Comparison of ENCODE assay signal across 24 cellular contexts in the genomic region with DNA sequence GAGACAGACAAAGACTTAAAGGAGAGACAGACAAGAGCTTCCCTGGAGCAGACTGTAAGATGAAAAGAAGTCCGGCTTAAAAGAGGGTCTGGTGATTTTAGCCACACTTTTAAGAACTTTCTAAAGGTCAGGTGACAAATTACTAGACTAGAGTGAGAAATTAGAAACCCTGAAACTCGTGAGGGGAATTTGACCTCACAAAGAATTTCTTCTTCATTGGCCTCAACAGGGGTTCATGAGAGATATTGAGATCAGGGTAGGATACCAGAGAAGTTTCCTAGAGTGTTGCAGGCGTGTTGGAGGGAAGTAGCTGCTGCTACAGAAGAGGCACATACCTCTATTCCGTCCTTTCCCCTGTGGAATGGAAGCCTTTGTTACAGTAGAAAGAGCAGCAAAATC.
DNase-seq lines count a peak whose midpoint lies in the region; ATAC-seq, FAIRE-seq and TF ChIP-seq lines count a peak whose summit lies in the region.
"Had no signal": no experiment of that assay in that cellular context is flagged by ENCODE, and none has a peak within 500 bp of the region (broad histone marks: within the 10 kb centered on the region; RNA-seq: fewer than 3 reads in every experiment).

No MANE protein-coding gene starts in this region.

- no peak overlapping the region for H3K14ac ChIP-seq in H1 (ENCODE audit: insufficient read length)
- H3K14ac ChIP-seq in neuronal stem cell (ENCODE audit: low read length), result no peak overlapping the region

- H2BK15ac ChIP-seq in H1 (ENCODE audit: low read length) (no peak overlapping the region), neuronal stem cell (ENCODE audit: low read length) (no peak overlapping the region)

- TF ChIP-seq POLR2A in H1 (IDR thresholded peaks at IDR 0.05; ENCODE audit: control extremely low read depth in 1 of 2, low read depth in 2 of 2, low read length in 2 of 2) (no peak), testis (IDR thresholded peaks at IDR 0.05) (no peak)

- no peaks in the 10 kb centered on the region for H3K23me2 ChIP-seq in H1 (ENCODE audit: low read depth, low read length)

- WGBS in H1 (ENCODE audit: extremely low coverage in 1 of 2, insufficient coverage in 1 of 2, insufficient read length in 1 of 2, insufficient replicate concordance in 2 of 2, low coverage in 1 of 2, low lambda C conversion rate in 2 of 2, missing lambda C conversion rate in 1 of 2), 2 experiments, result 88% methylated on average over 4 of the region's 4 CpGs; no CpG with 5 or more reads in 1 of the 2 experiments
- WGBS in neuronal stem cell (ENCODE audit: extremely low coverage in 2 of 2, insufficient read length in 2 of 2, insufficient replicate concordance in 1 of 2), 2 donors, result no CpG with 5 or more reads among the region's 4 CpGs
- WGBS in testis, 2 donors, result 58 to 76% methylated on average over 4 of the region's 4 CpGs
- 42% methylated on average over 4 of the region's 4 CpGs for WGBS in mammary epithelial cell (ENCODE audit: low coverage, missing lambda C conversion rate)

- H3K18ac ChIP-seq in H1 (ENCODE audit: extremely low read depth, low read length) (no peak overlapping the region), neuronal stem cell (ENCODE audit: low read length) (no peak overlapping the region)

- no peaks in the 10 kb centered on the region for H3K36me3 ChIP-seq in H1 (ENCODE audit: control insufficient read depth in 2 of 4, insufficient read depth in 4 of 4, low read length in 3 of 4)
- H3K36me3 ChIP-seq in neuronal stem cell (replicated peaks in 1 of 2; ENCODE audit: control insufficient read depth in 2 of 2, insufficient read depth in 2 of 2, low read length in 2 of 2), result no peaks in the 10 kb centered on the region
- H3K36me3 ChIP-seq in testis (ENCODE audit: low read depth, missing control alignments), result no peaks in the 10 kb centered on the region
- H3K36me3 ChIP-seq in mammary epithelial cell (ENCODE audit: insufficient read depth, low read length), result no peaks in the 10 kb centered on the region
- H3K36me3 ChIP-seq in ascending aorta, result no peaks in the 10 kb centered on the region
- H3K36me3 ChIP-seq: BLaER1 had no signal

- H2AFZ ChIP-seq in H1 (ENCODE audit: low read length) (0 out of 2 replicates have a peak overlapping the region, but pooled peaks have one; percentile 29), neuronal stem cell (ENCODE audit: low read length) (peak overlapping the region; percentile 54), mammary epithelial cell (ENCODE audit: low read depth, low read length) (no peak overlapping the region)
- H2AFZ ChIP-seq: GM23248 had no signal

- TF ChIP-seq CTCF in H1 (IDR thresholded peaks at IDR 0.05; ENCODE audit: control extremely low read depth in 1 of 3, insufficient read depth in 1 of 3, low read depth in 1 of 3, low read length in 3 of 3), result no peak
- TF ChIP-seq CTCF in testis (IDR thresholded peaks at IDR 0.05), result no peak
- no peak for TF ChIP-seq CTCF in mammary epithelial cell (conservative IDR thresholded peaks at IDR 0.05 in 1 of 2, IDR thresholded peaks at IDR 0.05 in 1 of 2; ENCODE audit: extremely low read depth in 1 of 2, insufficient read depth in 1 of 2, low read depth in 1 of 2, low read length in 2 of 2)
- no peak for TF ChIP-seq CTCF in ascending aorta (IDR thresholded peaks at IDR 0.05)

- TF ChIP-seq RAD21 in H1 (IDR thresholded peaks at IDR 0.05 in 1 of 2, conservative IDR thresholded peaks at IDR 0.05 in 1 of 2; ENCODE audit: low read depth in 2 of 2, low read length in 2 of 2), result no peak

- intact Hi-C loops in testis (cut with DNase I; ENCODE audit: low total_unique reads) (no loop called here), mammary epithelial cell (cut with micrococcal nuclease) (no loop called here), ascending aorta (cut with DNase I) (no loop called here)

- no peak for FAIRE-seq in H1 (lab: Jason Lieb, UNC)
- FAIRE-seq: A204.1, D721Med, GM12878, GM18507 had no signal

- H3K9ac ChIP-seq in H1 (replicated peaks in 1 of 4; ENCODE audit: extremely low read depth in 1 of 4, low read depth in 3 of 4, low read length in 3 of 4) (no peak overlapping the region), neuronal stem cell (ENCODE audit: low read depth, low read length, poor library complexity) (no peak overlapping the region), mammary epithelial cell (ENCODE audit: insufficient read depth, low read length) (no peak overlapping the region)
- H3K9ac ChIP-seq: BLaER1, GM23248 had no signal

- no peak overlapping the region for H4K5ac ChIP-seq in H1 (ENCODE audit: insufficient read length, low read depth, low read length)

- no peak for TF ChIP-seq EP300 in H1 (IDR thresholded peaks at IDR 0.05; ENCODE audit: borderline replicate concordance in 1 of 2, low read depth in 2 of 2, low read length in 2 of 2)

- H3K27me3 ChIP-seq in H1 (replicated peaks in 1 of 4; ENCODE audit: control insufficient read depth in 3 of 4, extremely low read depth in 1 of 4, insufficient read depth in 3 of 4, low read length in 3 of 4), result no peaks in the 10 kb centered on the region
- no peaks in the 10 kb centered on the region for H3K27me3 ChIP-seq in neuronal stem cell (ENCODE audit: control insufficient read depth in 3 of 3, insufficient read depth in 3 of 3, low read depth in 1 of 3, low read length in 3 of 3)
- H3K27me3 ChIP-seq in testis, result no peaks in the 10 kb centered on the region
- H3K27me3 ChIP-seq in mammary epithelial cell (ENCODE audit: insufficient read depth, low read length), result no peaks in the 10 kb centered on the region
- H3K27me3 ChIP-seq in ascending aorta, result no peaks in the 10 kb centered on the region
- H3K27me3 ChIP-seq: BLaER1 had no signal

- H3K4me2 ChIP-seq in H1 (ENCODE audit: insufficient read depth in 1 of 2, low read depth in 2 of 2, low read length in 2 of 2), result no peak overlapping the region
- no peak overlapping the region for H3K4me2 ChIP-seq in neuronal stem cell (ENCODE audit: insufficient read depth, low read length, poor library complexity, severe bottlenecking)
- no peak overlapping the region for H3K4me2 ChIP-seq in mammary epithelial cell (ENCODE audit: insufficient read depth, low read depth, low read length)
- H3K4me2 ChIP-seq: BLaER1 had no signal

- H3K4ac ChIP-seq in H1 (replicated peaks; ENCODE audit: insufficient read length, low read depth, low read length) (no peak overlapping the region), neuronal stem cell (ENCODE audit: low read length) (no peak overlapping the region)

- H2BK12ac ChIP-seq in H1 (ENCODE audit: low read depth, low read length), result no peak overlapping the region
- H2BK12ac ChIP-seq in neuronal stem cell (ENCODE audit: low read length), result no peak overlapping the region

- in situ Hi-C loops in mammary epithelial cell (cut with MboI; ENCODE audit: low sequenced_read_pairs in 2 of 2), result no loop called here

- ATAC-seq in GM18870 (IDR thresholded peaks at IDR 0.05; ENCODE audit: unreplicated experiment), result peak; percentile 61
- peak; percentile 59 for ATAC-seq in HG03432 (IDR thresholded peaks at IDR 0.05; ENCODE audit: unreplicated experiment)
- no peak for ATAC-seq in HG02970 (IDR thresholded peaks at IDR 0.05; ENCODE audit: low FRiP score, unreplicated experiment)
- ATAC-seq: GM12878, HCT116 had no signal

- CTCF ChIA-PET in H1 (lab: Charles Lee; ENCODE audit: partially characterized antibody) (interaction anchor here (0.6 to 4.2 kb wide), 3 partner anchors 10 to 1869 kb away, joined by 3 to 20 read pairs (median 4); no protein-coding TSS in a partner anchor), mammary epithelial cell (lab: Charles Lee; ENCODE audit: low non-redundant PET) (no interaction called here)

- H3K56ac ChIP-seq in H1 (replicated peaks; ENCODE audit: insufficient read length, low read depth, low read length), result no peak overlapping the region

- no peaks in the 10 kb centered on the region for H4K20me1 ChIP-seq in H1 (replicated peaks in 1 of 2; ENCODE audit: control insufficient read depth in 1 of 2, insufficient read depth in 2 of 2, low read length in 2 of 2)
- no peaks in the 10 kb centered on the region for H4K20me1 ChIP-seq in mammary epithelial cell (ENCODE audit: insufficient read depth, low read length)
- H4K20me1 ChIP-seq: BLaER1 had no signal

- H3K27ac ChIP-seq in H1 (ENCODE audit: low read depth, low read length) (no peak overlapping the region), neuronal stem cell (replicated peaks; ENCODE audit: low read length) (peak overlapping the region; percentile 32), testis (no peak overlapping the region), mammary epithelial cell (ENCODE audit: insufficient read depth, low read depth, low read length) (no peak overlapping the region), ascending aorta (no peak overlapping the region)
- H3K27ac ChIP-seq: 22Rv1, BLaER1, C4-2B, GM23248 had no signal

- no peak overlapping the region for H3K23ac ChIP-seq in H1 (ENCODE audit: insufficient read length)
- H3K23ac ChIP-seq in neuronal stem cell (ENCODE audit: low read depth, low read length, poor library complexity), result no peak overlapping the region

- POLR2A ChIA-PET in H1 (lab: Charles Lee; ENCODE audit: partially characterized antibody), result no interaction called here

- H3K4me1 ChIP-seq in H1 (replicated peaks in 1 of 4; ENCODE audit: control insufficient read depth in 3 of 4, insufficient read depth in 4 of 4, low read length in 3 of 4) (no peaks in the 10 kb centered on the region), neuronal stem cell (ENCODE audit: control insufficient read depth in 2 of 2, insufficient read depth in 1 of 2, low read depth in 1 of 2, low read length in 2 of 2) (peaks cover 0 to 2% of the 10 kb centered on the region in 2 donors), testis (no peaks in the 10 kb centered on the region), mammary epithelial cell (ENCODE audit: insufficient read depth, low read length) (no peaks in the 10 kb centered on the region), ascending aorta (no peaks in the 10 kb centered on the region)
- H3K4me1 ChIP-seq: BLaER1 had no signal

- H4K91ac ChIP-seq in H1 (replicated peaks; ENCODE audit: insufficient read length, low read length), result no peak overlapping the region
- H4K91ac ChIP-seq in neuronal stem cell (ENCODE audit: low read depth, low read length, poor library complexity), result no peak overlapping the region

- BruUV-seq in mammary epithelial cell (replicated peaks; lab: Mats Ljungman, UMichigan), result no TSS peak

- H2BK5ac ChIP-seq in H1 (ENCODE audit: low read depth, low read length), result no peak overlapping the region
- H2BK5ac ChIP-seq in neuronal stem cell (ENCODE audit: low read length), result no peak overlapping the region

- H4K8ac ChIP-seq in H1 (ENCODE audit: extremely low read depth, insufficient read depth, low read length) (no peak overlapping the region), neuronal stem cell (ENCODE audit: low read depth, low read length) (no peak overlapping the region)

- H3K9me3 ChIP-seq in H1 (ENCODE audit: insufficient read depth in 2 of 2, low read depth in 1 of 2, low read length in 1 of 2), result no peaks in the 10 kb centered on the region; a peak in 1 of 4 replicates
- H3K9me3 ChIP-seq in neuronal stem cell (replicated peaks in 1 of 2; ENCODE audit: control insufficient read depth in 2 of 2, insufficient read depth in 1 of 2, low read depth in 1 of 2, low read length in 2 of 2), result peaks cover 0 to 1% of the 10 kb centered on the region in 2 donors
- H3K9me3 ChIP-seq in testis, result no peaks in the 10 kb centered on the region
- no peaks in the 10 kb centered on the region for H3K9me3 ChIP-seq in mammary epithelial cell (replicated peaks; ENCODE audit: insufficient read depth, low read length)
- H3K9me3 ChIP-seq in ascending aorta, result no peaks in the 10 kb centered on the region
- H3K9me3 ChIP-seq: BLaER1 had no signal

- dilution Hi-C loops in mammary epithelial cell (cut with HindIII; ENCODE audit: low sequenced_read_pairs), result no loop called here

- H3K4me3 ChIP-seq in H1 (ENCODE audit: extremely low read depth in 1 of 4, insufficient read depth in 2 of 4, low read depth in 3 of 4, low read length in 4 of 4), result no peak overlapping the region
- no peak overlapping the region for H3K4me3 ChIP-seq in neuronal stem cell (ENCODE audit: low read length in 2 of 2)
- H3K4me3 ChIP-seq in testis, result no peak overlapping the region
- no peak overlapping the region for H3K4me3 ChIP-seq in mammary epithelial cell (replicated peaks in 1 of 3; ENCODE audit: insufficient read depth in 1 of 3, low read depth in 2 of 3, low read length in 3 of 3)
- H3K4me3 ChIP-seq in ascending aorta, result no peak overlapping the region
- H3K4me3 ChIP-seq: BLaER1, GM12878, GM23248 had no signal

- H2AK5ac ChIP-seq in H1 (ENCODE audit: low read depth, low read length) (no peak overlapping the region), neuronal stem cell (ENCODE audit: low read depth, low read length) (no peak overlapping the region)

- H2BK20ac ChIP-seq in H1 (ENCODE audit: low read length), result no peak overlapping the region

- no peaks in the 10 kb centered on the region for H3K79me2 ChIP-seq in H1 (ENCODE audit: control insufficient read depth in 1 of 2, insufficient read depth in 2 of 2, low read length in 2 of 2)
- H3K79me2 ChIP-seq in mammary epithelial cell (ENCODE audit: insufficient read depth, low read length), result no peaks in the 10 kb centered on the region

- H3K79me1 ChIP-seq in H1 (ENCODE audit: low read depth, low read length) (no peaks in the 10 kb centered on the region), neuronal stem cell (ENCODE audit: low read depth, low read length) (no peaks in the 10 kb centered on the region)

- H2BK120ac ChIP-seq in H1 (replicated peaks; ENCODE audit: low read depth, low read length) (no peak overlapping the region), neuronal stem cell (ENCODE audit: low read depth, low read length) (no peak overlapping the region)

- DNase-seq in H1 (ENCODE audit: low read depth in 1 of 2, low spot score in 2 of 2), result no peak
- DNase-seq in neuronal stem cell (ENCODE audit: low spot score), result no peak
- no peak for DNase-seq in testis
- DNase-seq in mammary epithelial cell, result no peak
- DNase-seq in ascending aorta (ENCODE audit: low spot score in 2 of 2), result no peak
- DNase-seq: CD4-positive, CD25-positive, alpha-beta regulatory T cell; CD8-positive, alpha-beta memory T cell; DMS 273 treated with DMSO at 0.1 percent for 48 hours; DMS79; EL; GDM1; GM23248; H9 had no signal
